7 cellular contexts compared by ENCODE assay signal in the genomic region with DNA sequence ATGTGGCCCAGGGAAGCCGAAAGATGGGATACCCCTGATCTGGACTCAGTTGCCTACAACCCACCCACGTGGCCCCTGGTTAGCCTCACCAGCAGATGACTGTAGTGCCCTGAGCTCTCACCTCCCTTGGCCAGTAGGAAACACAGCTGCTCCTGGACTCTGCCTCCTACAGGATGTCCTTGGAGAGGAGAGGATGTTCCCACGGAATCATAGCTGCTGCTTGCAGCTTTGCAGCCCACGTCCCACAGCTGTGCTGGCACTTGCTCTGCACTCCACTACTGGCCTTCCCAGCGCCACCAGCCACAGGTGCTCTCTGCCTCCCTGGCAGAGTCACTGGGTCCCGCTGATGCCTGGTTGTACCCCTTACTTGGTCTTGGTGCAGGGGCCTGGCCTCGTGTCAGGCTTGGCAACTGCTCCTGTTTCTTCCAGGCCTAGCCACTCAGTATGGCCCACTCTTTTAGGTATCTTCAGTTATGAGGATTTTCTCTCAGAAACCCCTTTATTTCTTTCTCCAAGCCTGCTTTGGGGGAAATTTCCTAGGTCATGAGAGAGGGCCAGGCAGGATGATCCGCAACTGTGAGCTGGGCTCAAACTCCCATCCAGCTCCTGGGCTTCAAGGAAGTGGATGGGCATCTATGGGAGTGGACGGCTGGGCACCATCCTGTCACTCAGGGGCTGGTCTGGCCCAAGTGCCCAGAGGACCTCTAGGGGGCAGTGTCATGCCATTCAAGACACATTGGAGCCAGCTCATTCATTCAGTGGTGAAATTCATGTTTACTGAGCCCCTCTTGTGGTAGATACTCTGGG. TPM values are rescaled to one million over a fixed set of nuclear protein-coding genes. Genes with fewer than 3 reads are reported as not detected.
DNase-seq lines count a peak whose midpoint lies in the region; TF ChIP-seq lines count a peak whose summit lies in the region.

No MANE protein-coding gene starts in this region.

- no peaks in the 10 kb centered on the region for H3K79me2 ChIP-seq in MM.1S (ENCODE audit: low read length)

- no peak overlapping the region for H2AFZ ChIP-seq in MM.1S (ENCODE audit: low read length)

- H3K4me3 ChIP-seq in MM.1S (ENCODE audit: low read length), result no peak overlapping the region
- H3K4me3 ChIP-seq in coronary artery, result no peak overlapping the region

- no peaks in the 10 kb centered on the region for H3K27me3 ChIP-seq in MM.1S (replicated peaks; ENCODE audit: insufficient read depth, low read length)

- no peaks in the 10 kb centered on the region for H3K9me3 ChIP-seq in MM.1S (replicated peaks; ENCODE audit: insufficient read depth, low read length)

- no peaks in the 10 kb centered on the region for H3F3A ChIP-seq in MM.1S (ENCODE audit: insufficient read depth, low read length)

- no peaks in the 10 kb centered on the region for H3K36me3 ChIP-seq in MM.1S (replicated peaks; ENCODE audit: insufficient read depth, low read length)

- no peaks in the 10 kb centered on the region for H3K9me2 ChIP-seq in MM.1S (replicated peaks; ENCODE audit: insufficient read depth, low read length)

- no peak overlapping the region for H3K9ac ChIP-seq in MM.1S (ENCODE audit: low read length)

- TF ChIP-seq CTCF in GM12872 (IDR thresholded peaks at IDR 0.05; ENCODE audit: insufficient read depth, low read depth, low read length) (peak; percentile 93), MM.1S (IDR thresholded peaks at IDR 0.05; ENCODE audit: low read length) (peak; percentile 91), coronary artery (IDR thresholded peaks at IDR 0.05) (peak; percentile 30)

- DNase-seq in H4 (ENCODE audit: low spot score) (peak; percentile 31), MM.1S (peak; percentile 61), coronary artery (ENCODE audit: low spot score) (no peak), lung microvascular endothelial cell (ENCODE audit: low read depth in 2 of 2) (peak; percentile 79 to 82)
- peak; percentile 64 to 76 for DNase-seq in activated CD4-positive, alpha-beta T cell treated with anti-CD3 and anti-CD28 coated beads for 4 hours
- DNase-seq in stimulated activated CD8-positive, alpha-beta memory T cell treated with anti-CD3 and anti-CD28 coated beads, Interleukin-15, amount 100 ng/mL, for 4 hours (ENCODE audit: low read depth in 2 of 2), result peak; percentile 39 to 46

- H3K4me2 ChIP-seq in MM.1S (ENCODE audit: low read depth, low read length), result no peak overlapping the region

- no peak overlapping the region for H3K27ac ChIP-seq in MM.1S (ENCODE audit: low read length)
- H3K27ac ChIP-seq in coronary artery, result no peak overlapping the region

- H3K4me1 ChIP-seq in MM.1S (ENCODE audit: low read length), result no peaks in the 10 kb centered on the region

- H4K20me1 ChIP-seq in MM.1S (ENCODE audit: insufficient read depth, low read length), result no peaks in the 10 kb centered on the region

RNA-seq across cellular contexts. Expression of a gene that starts 16.3 kb away (rescaled TPM):
- not detected in 2 replicates for total RNA-seq in H4 (2014; rRNA removed; shearing (Covaris generic))
- 2.8 and 3.1 TPM in 2 replicates for total RNA-seq in lung microvascular endothelial cell

RNA-seq across cellular contexts. Expression of a gene that starts 55.1 kb away (rescaled TPM):
- total RNA-seq in H4 (2014; rRNA removed; shearing (Covaris generic)), result 2.7 and 7.6 TPM in 2 replicates
- 11.1 and 13.7 TPM in 2 replicates for total RNA-seq in lung microvascular endothelial cell

Comparison
In these comparisons a context has a peak if more than half of its experiments do, and no peak if none do; other contexts are left out.
1. CTCF ChIP-seq: peak in every context shown above with its lines; median percentile 93 in GM12872; 91 in MM.1S; 30 in coronary artery.